In genomic region chr9:71758277-71758676, GRCh38 we compare ENCODE assay signal across 16 cellular contexts. TPM values are rescaled to one million over a fixed set of nuclear protein-coding genes. Genes with fewer than 3 reads are reported as not detected.
A peak's percentile ranks its signal among the peaks of the same experiment; 100 is the strongest.
DNase-seq lines count a peak whose midpoint lies in the region; ATAC-seq, FAIRE-seq and TF ChIP-seq lines count a peak whose summit lies in the region.
"Had no signal": no experiment of that assay in that cellular context is flagged by ENCODE, and none has a peak within 500 bp of the region (broad histone marks: within the 10 kb centered on the region; RNA-seq: fewer than 3 reads in every experiment).

No MANE protein-coding gene starts in this region.

- peak overlapping the region; percentile 21 for H3K4me2 ChIP-seq in endothelial cell of umbilical vein (ENCODE audit: insufficient read depth, low read length)

- ATAC-seq in CD4-positive, CD25-positive, alpha-beta regulatory T cell (ENCODE audit: low read depth in 2 of 2), result no peak
- ATAC-seq in HG02623 (IDR thresholded peaks at IDR 0.05; ENCODE audit: unreplicated experiment), result no peak
- ATAC-seq: T-helper 17 cell had no signal

- H2AFZ ChIP-seq in endothelial cell of umbilical vein (ENCODE audit: low read depth, low read length), result no peak overlapping the region

- peak overlapping the region; percentile 49; the same call in 1 of the 2 replicates for H3K9ac ChIP-seq in HUES64 (ENCODE audit: low read depth, low read length)
- no peak overlapping the region for H3K9ac ChIP-seq in endothelial cell of umbilical vein (replicated peaks; ENCODE audit: extremely low read depth, insufficient read depth, low read length)

- peak overlapping the region in 1 of 3 donors; percentile 31 for H3K27ac Mint-ChIP-seq in CD4-positive, CD25-positive, alpha-beta regulatory T cell
- no peak overlapping the region for H3K27ac Mint-ChIP-seq in activated T-cell treated with anti-CD3 and anti-CD28 coated beads, Interleukin-2, amount 50 U/mL, for 24 hours

- H3K4me1 Mint-ChIP-seq in CD4-positive, CD25-positive, alpha-beta regulatory T cell, result peaks cover 35 to 90% (median 74%) of the 10 kb centered on the region in 4 donors
- peaks cover 81% of the 10 kb centered on the region for H3K4me1 Mint-ChIP-seq in activated T-cell treated with anti-CD3 and anti-CD28 coated beads, Interleukin-2, amount 50 U/mL, for 24 hours (ENCODE audit: low read depth)

- no peak for TF ChIP-seq CTCF in endothelial cell of umbilical vein (IDR thresholded peaks at IDR 0.05; ENCODE audit: extremely low read depth in 1 of 2, insufficient read depth in 1 of 2, low read depth in 1 of 2, low read length in 2 of 2)

- H3K27me3 ChIP-seq in CD4-positive, CD25-positive, alpha-beta regulatory T cell (ENCODE audit: control insufficient read depth, insufficient read depth, low read length), result no peaks in the 10 kb centered on the region
- H3K27me3 ChIP-seq in HUES64 (ENCODE audit: insufficient read depth, low read length) (no peaks in the 10 kb centered on the region), endothelial cell of umbilical vein (ENCODE audit: control insufficient read depth in 2 of 2, insufficient read depth in 2 of 2, low read length in 2 of 2) (no peaks in the 10 kb centered on the region), muscle layer of duodenum (ENCODE audit: low read depth, low read length) (no peaks in the 10 kb centered on the region)
- H3K27me3 ChIP-seq: cardiac muscle cell had no signal

- peaks cover 80% of the 10 kb centered on the region for H3K4me1 ChIP-seq in CD4-positive, CD25-positive, alpha-beta regulatory T cell (ENCODE audit: control insufficient read depth, insufficient read depth, low read length, poor library complexity, severe bottlenecking)
- H3K4me1 ChIP-seq in HUES64 (ENCODE audit: insufficient read depth, low read length) (peaks cover 95% of the 10 kb centered on the region), endothelial cell of umbilical vein (ENCODE audit: control insufficient read depth, extremely low read depth, insufficient read depth, low read length) (peaks cover 21% of the 10 kb centered on the region), muscle layer of duodenum (ENCODE audit: control insufficient read depth in 1 of 2, insufficient read depth in 2 of 2, low read length in 2 of 2) (peaks cover 5 to 13% of the 10 kb centered on the region in 2 donors)

- peak overlapping the region; percentile 21 for H3K4me3 ChIP-seq in CD4-positive, CD25-positive, alpha-beta regulatory T cell (ENCODE audit: low read depth, low read length)
- H3K4me3 ChIP-seq in HUES64 (ENCODE audit: low read length), result peak overlapping the region; percentile 33
- no peak overlapping the region for H3K4me3 ChIP-seq in endothelial cell of umbilical vein (replicated peaks in 1 of 3; ENCODE audit: insufficient read depth in 1 of 3, low read depth in 1 of 3, low read length in 3 of 3)
- no peak overlapping the region for H3K4me3 ChIP-seq in muscle layer of duodenum (ENCODE audit: low read depth in 1 of 2, low read length in 2 of 2)
- H3K4me3 ChIP-seq: cardiac muscle cell had no signal

- H3K9me3 ChIP-seq in CD4-positive, CD25-positive, alpha-beta regulatory T cell (ENCODE audit: control insufficient read depth in 2 of 2, low read length in 2 of 2), result no peaks in the 10 kb centered on the region
- no peaks in the 10 kb centered on the region for H3K9me3 ChIP-seq in HUES64 (ENCODE audit: insufficient read depth, low read depth, low read length)
- H3K9me3 ChIP-seq in endothelial cell of umbilical vein (replicated peaks; ENCODE audit: control insufficient read depth, insufficient read depth, low read length), result no peaks in the 10 kb centered on the region
- H3K9me3 ChIP-seq in muscle layer of duodenum (ENCODE audit: control insufficient read depth in 1 of 2, low read length in 2 of 2), result no peaks in the 10 kb centered on the region

- H4K20me1 ChIP-seq in endothelial cell of umbilical vein (replicated peaks; ENCODE audit: control insufficient read depth, extremely low read depth, insufficient read depth, low read length), result no peaks in the 10 kb centered on the region

- H3K27ac ChIP-seq in CD4-positive, CD25-positive, alpha-beta regulatory T cell (ENCODE audit: insufficient read depth, low read length, poor library complexity, severe bottlenecking), result no peak overlapping the region
- H3K27ac ChIP-seq in HUES64 (ENCODE audit: low read depth, low read length) (peak overlapping the region; percentile 83), endothelial cell of umbilical vein (ENCODE audit: insufficient read depth, low read depth, low read length) (no peak overlapping the region), muscle layer of duodenum (ENCODE audit: low read length) (peak overlapping the region; percentile 16)
- H3K27ac ChIP-seq: cardiac muscle cell, epithelial cell of prostate, RWPE1 had no signal

- 14% methylated on average over 4 of the region's 4 CpGs for WGBS in HUES64

- no peak for TF ChIP-seq POLR2A in endothelial cell of umbilical vein (IDR thresholded peaks at IDR 0.05; ENCODE audit: low read depth, low read length)

- BruUV-seq in endothelial cell of umbilical vein (replicated peaks; lab: Mats Ljungman, UMichigan), result no TSS peak

- CTCF ChIA-PET in endothelial cell of umbilical vein (lab: Charles Lee), result no interaction called here

- FAIRE-seq in endothelial cell of umbilical vein (lab: Jason Lieb, UNC), result no peak

- H3K36me3 Mint-ChIP-seq in CD4-positive, CD25-positive, alpha-beta regulatory T cell, result peaks cover 7% of the 10 kb centered on the region
- H3K36me3 Mint-ChIP-seq in activated T-cell treated with anti-CD3 and anti-CD28 coated beads, Interleukin-2, amount 50 U/mL, for 24 hours (ENCODE audit: low read depth), result peaks cover 47% of the 10 kb centered on the region

- no peaks in the 10 kb centered on the region for H3K9me1 ChIP-seq in endothelial cell of umbilical vein (replicated peaks; ENCODE audit: control insufficient read depth, extremely low read depth, insufficient read depth, low read length)

- no peaks in the 10 kb centered on the region for H3K9me3 Mint-ChIP-seq in CD4-positive, CD25-positive, alpha-beta regulatory T cell
- no peaks in the 10 kb centered on the region for H3K9me3 Mint-ChIP-seq in activated T-cell treated with anti-CD3 and anti-CD28 coated beads, Interleukin-2, amount 50 U/mL, for 24 hours

- no peak for DNase-seq in CD4-positive, CD25-positive, alpha-beta regulatory T cell
- DNase-seq in endothelial cell of umbilical vein (ENCODE audit: low read depth, low spot score) (no peak), NAMALWA (ENCODE audit: low spot score) (no peak), kidney tubule cell (ENCODE audit: low spot score) (no peak)
- no peak for DNase-seq in activated T-cell treated with anti-CD3 and anti-CD28 coated beads, Interleukin-2, amount 50 U/mL, for 24 hours
- DNase-seq: activated CD4-positive, alpha-beta T cell treated with anti-CD3 and anti-CD28 coated beads, Interleukin-2, amount 50 U/mL, for 48 hours; activated gamma-delta T cell; C1 segment of cervical spinal cord; NCI-H226; T-helper 17 cell had no signal

- peak overlapping the region; percentile 36 to 71 (median 54) for H3K4me3 Mint-ChIP-seq in CD4-positive, CD25-positive, alpha-beta regulatory T cell
- H3K4me3 Mint-ChIP-seq in activated T-cell treated with anti-CD3 and anti-CD28 coated beads, Interleukin-2, amount 50 U/mL, for 24 hours, result no peak overlapping the region
- H3K4me3 Mint-ChIP-seq: T-helper 17 cell had no signal

- H3K79me2 ChIP-seq in endothelial cell of umbilical vein (ENCODE audit: control insufficient read depth, insufficient read depth, low read length), result peaks cover 45% of the 10 kb centered on the region

- intact Hi-C loops in endothelial cell of umbilical vein (cut with micrococcal nuclease), result no loop called here

- POLR2A ChIA-PET in endothelial cell of umbilical vein (lab: Charles Lee), result no interaction called here

- dilution Hi-C loops in endothelial cell of umbilical vein (cut with MboI; ENCODE audit: extremely low pct_ligation_motif_present, low sequenced_read_pairs), result no loop called here

- peaks cover 3% of the 10 kb centered on the region for H3K36me3 ChIP-seq in CD4-positive, CD25-positive, alpha-beta regulatory T cell (ENCODE audit: control insufficient read depth, insufficient read depth, low read length)
- H3K36me3 ChIP-seq in HUES64 (ENCODE audit: insufficient read depth, low read length) (no peaks in the 10 kb centered on the region), endothelial cell of umbilical vein (ENCODE audit: control insufficient read depth in 2 of 2, extremely low read depth in 1 of 2, insufficient read depth in 2 of 2, low read length in 2 of 2) (no peaks in the 10 kb centered on the region), muscle layer of duodenum (ENCODE audit: control insufficient read depth in 1 of 2, insufficient read depth in 2 of 2, low read length in 2 of 2) (no peaks in the 10 kb centered on the region)
- H3K36me3 ChIP-seq: cardiac muscle cell had no signal

- H3K27me3 Mint-ChIP-seq in CD4-positive, CD25-positive, alpha-beta regulatory T cell, result no peaks in the 10 kb centered on the region
- H3K27me3 Mint-ChIP-seq in activated T-cell treated with anti-CD3 and anti-CD28 coated beads, Interleukin-2, amount 50 U/mL, for 24 hours, result no peaks in the 10 kb centered on the region
- H3K27me3 Mint-ChIP-seq: T-helper 17 cell had no signal

TF ChIP-seq in endothelial cell of umbilical vein, 7 proteins besides CTCF, POLR2A, EP300 and RAD21:
- TF ChIP-seq MAX (IDR thresholded peaks at IDR 0.05; ENCODE audit: insufficient read depth, insufficient read length) (no peak), MYC (IDR thresholded peaks at IDR 0.05; ENCODE audit: low read depth, low read length) (no peak), JUN (IDR thresholded peaks at IDR 0.05; ENCODE audit: borderline replicate concordance, insufficient read depth, insufficient read length, low read depth) (no peak)

RNA-seq across cellular contexts. Expression of gene CEMIP2, which starts 10.0 kb away (rescaled TPM):
- 407 TPM for total RNA-seq in CD4-positive, CD25-positive, alpha-beta regulatory T cell
- 10 to 100 TPM; 25.8 to 29.0 (median 27.9) TPM for polyA plus RNA-seq in CD4-positive, CD25-positive, alpha-beta regulatory T cell
- polyA plus RNA-seq in HUES64 (2013, experiment 1 of 2), result 56.8 TPM
- polyA plus RNA-seq in HUES64 (2013, experiment 2 of 2), result 57.7 TPM
- total RNA-seq in endothelial cell of umbilical vein, result 44.3 and 47.5 TPM in 2 replicates
- 41.6 and 53.8 TPM in 2 replicates for polyA plus RNA-seq in endothelial cell of umbilical vein
- 38.6 and 44.3 TPM in 2 replicates for polyA plus RNA-seq in endothelial cell of umbilical vein (2011; cell fraction: cytosol; rRNA removed)
- polyA plus RNA-seq in endothelial cell of umbilical vein (2011; cell fraction: nucleus; rRNA removed), result 53.3 and 65.5 TPM in 2 replicates
- polyA plus RNA-seq in endothelial cell of umbilical vein (2012), result 49.7 and 51.9 TPM in 2 replicates
- polyA minus RNA-seq in endothelial cell of umbilical vein, result 180 and 219 TPM in 2 replicates
- 17.1 TPM for polyA minus RNA-seq in endothelial cell of umbilical vein (2011; cell fraction: cytosol; rRNA and poly(A)+ RNA removed)
- polyA minus RNA-seq in endothelial cell of umbilical vein (2011; cell fraction: nucleus; rRNA and poly(A)+ RNA removed), result 127 and 203 TPM in 2 replicates

Comparison
In these comparisons a context has a peak if more than half of its experiments do, and no peak if none do; other contexts are left out.
1. H3K27ac ChIP-seq: peak in HUES64 (single experiment) and muscle layer of duodenum (single experiment); none in CD4-positive, CD25-positive, alpha-beta regulatory T cell (single experiment) and endothelial cell of umbilical vein (single experiment).
2. H3K4me3 ChIP-seq: peak in CD4-positive, CD25-positive, alpha-beta regulatory T cell (single experiment) and HUES64 (single experiment); none in endothelial cell of umbilical vein (0 of 3) and muscle layer of duodenum (0 of 2).